1 cellular context compared by ENCODE assay signal in the genomic region with DNA sequence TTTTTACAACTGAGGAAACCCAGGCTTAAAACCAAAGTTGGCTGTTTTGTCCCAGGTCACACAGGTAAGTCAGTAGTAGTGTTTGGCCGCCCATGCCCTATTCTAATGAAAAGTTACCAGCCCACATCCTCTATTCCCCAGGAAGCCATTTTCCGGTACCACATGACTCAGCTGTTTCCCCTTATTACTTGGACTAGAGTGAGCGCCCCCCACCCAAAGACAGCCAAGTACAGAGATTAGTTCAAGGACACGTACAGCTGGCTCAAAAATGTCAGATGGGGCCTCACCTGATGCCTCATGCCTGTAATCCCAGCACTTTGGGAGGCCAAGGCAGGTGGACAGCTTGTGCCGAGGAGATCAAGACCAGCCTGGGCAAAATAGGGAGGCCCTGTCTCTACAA.
TF ChIP-seq lines count a peak whose summit lies in the region.

No MANE protein-coding gene starts in this region.

TF ChIP-seq in K562, 482 proteins besides CTCF, POLR2A, EP300 and RAD21:
- TF ChIP-seq C11orf30 (IDR thresholded peaks at IDR 0.05; ENCODE audit: low read depth) (peak; percentile 65), NFE2 (IDR thresholded peaks at IDR 0.05; ENCODE audit: low read depth) (peak; percentile 69), ZNF12 (CRISPR knock-in tag; IDR thresholded peaks at IDR 0.05) (no peak), ZNF316 (IDR thresholded peaks at IDR 0.05) (peak; percentile 57), MAFF (IDR thresholded peaks at IDR 0.05; ENCODE audit: low read length) (peak; percentile 24; the same call in 1 of the 2 replicates), MAFG (tag; conservative IDR thresholded peaks at IDR 0.05) (peak; percentile 68)
